18 cellular contexts compared by ENCODE assay signal in the genomic region with DNA sequence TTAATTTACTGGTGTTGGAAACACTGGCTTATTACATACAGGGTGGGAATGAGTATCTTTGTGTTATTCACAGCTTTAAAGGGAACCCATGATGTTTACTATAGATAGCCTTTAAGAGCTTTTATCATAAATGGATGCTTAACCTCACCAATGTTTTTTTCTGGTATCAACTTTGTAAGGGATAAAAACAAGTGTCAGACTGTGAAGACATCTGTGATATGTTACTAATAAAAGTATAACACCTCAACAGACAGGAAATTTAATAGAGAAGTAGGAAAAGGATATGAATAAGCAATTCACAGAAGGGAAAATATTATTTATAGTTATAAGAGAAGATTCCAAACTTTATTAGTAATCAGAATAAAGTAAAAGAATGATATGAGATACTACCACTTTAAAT.
"Had no signal": no experiment of that assay in that cellular context is flagged by ENCODE, and none has a peak within 500 bp of the region (broad histone marks: within the 10 kb centered on the region; RNA-seq: fewer than 3 reads in every experiment).

No MANE protein-coding gene starts in this region.

- H3K9me3 Mint-ChIP-seq: activated T-helper 1 cell treated with anti-CD3 and anti-CD28 coated beads, Interleukin-12 subunit alpha, Interleukin-12 subunit beta, Interleukin-2, Interleukin-4 antibody, amounts not matched to agents 30 ng/mL and 10 ng/mL and 1 ng/mL, durations not matched to agents 14 hours and 24 hours and 36 hours; immature natural killer cell; nephron had no signal

- H3K9me3 ChIP-seq: esophagus muscularis mucosa, lower lobe of right lung, prostate gland, right lobe of liver, thoracic aorta had no signal

- H3K4me3 ChIP-seq: dorsolateral prefrontal cortex, esophagus muscularis mucosa, lower lobe of right lung, prostate gland, right lobe of liver, thoracic aorta had no signal

- H3K27ac Mint-ChIP-seq: nephron had no signal

- H3K27ac ChIP-seq: brain microvascular endothelial cell, dorsolateral prefrontal cortex, esophagus muscularis mucosa, lower lobe of right lung, prostate gland, right lobe of liver, thoracic aorta, VCaP had no signal

- H3K27me3 ChIP-seq: brain microvascular endothelial cell, dorsolateral prefrontal cortex, esophagus muscularis mucosa, right lobe of liver had no signal

- H3K4me1 Mint-ChIP-seq: nephron had no signal

- DNase-seq: activated CD4-positive, alpha-beta T cell treated with anti-CD3 and anti-CD28 coated beads for 48 hours; activated naive CD4-positive, alpha-beta T cell treated with anti-CD3 and anti-CD28 coated beads, Interleukin-2, amount 50 U/mL, for 16 hours; brain microvascular endothelial cell; dorsolateral prefrontal cortex; glutamatergic neuron; immature natural killer cell; left cardiac atrium; lower lobe of right lung; midbrain; occipital lobe; right lobe of liver; stimulated activated naive CD4-positive, alpha-beta T cell had no signal

- H3K4me3 Mint-ChIP-seq: activated T-helper 1 cell treated with anti-CD3 and anti-CD28 coated beads, Interleukin-12 subunit alpha, Interleukin-12 subunit beta, Interleukin-2, Interleukin-4 antibody, amounts not matched to agents 30 ng/mL and 10 ng/mL and 1 ng/mL, durations not matched to agents 14 hours and 24 hours and 36 hours; immature natural killer cell; nephron had no signal

- ATAC-seq: left cardiac atrium, lower lobe of right lung, right lobe of liver had no signal

- H3K4me1 ChIP-seq: esophagus muscularis mucosa, lower lobe of right lung, prostate gland, right lobe of liver had no signal
